Comparison of ENCODE assay signal across 19 cellular contexts in genomic region chr2:103264058-103264457, GRCh38.
A peak's percentile ranks its signal among the peaks of the same experiment; 100 is the strongest.
DNase-seq lines count a peak whose midpoint lies in the region; ATAC-seq and TF ChIP-seq lines count a peak whose summit lies in the region.
"Had no signal": no experiment of that assay in that cellular context is flagged by ENCODE, and none has a peak within 500 bp of the region (broad histone marks: within the 10 kb centered on the region; RNA-seq: fewer than 3 reads in every experiment).

No MANE protein-coding gene starts in this region.

- ATAC-seq in WTC11, result peak; percentile 56; the same call in 1 of the 2 replicates
- no peak for ATAC-seq in omental fat pad (ENCODE audit: low FRiP score)
- no peak for ATAC-seq in gastrocnemius medialis
- ATAC-seq: A549 had no signal

- H3K9me3 ChIP-seq in neural progenitor cell (ENCODE audit: low read depth), result no peaks in the 10 kb centered on the region
- H3K9me3 ChIP-seq in gastrocnemius medialis, result no peaks in the 10 kb centered on the region
- H3K9me3 ChIP-seq: A549; BLaER1 treated with 17β-estradiol and CSF1 and Interleukin-3, amounts not matched to agents 10 nM and 100 nM; Caco-2 had no signal

- H3K27ac ChIP-seq in neural progenitor cell (no peak overlapping the region), gastrocnemius medialis (no peak overlapping the region)
- H3K27ac ChIP-seq: A549; BLaER1 treated with 17β-estradiol and CSF1 and Interleukin-3, amounts not matched to agents 10 nM and 100 nM had no signal

- intact Hi-C loops in gastrocnemius medialis (cut with DNase I; ENCODE audit: low total_unique reads), result no loop called here

- H3K79me2 ChIP-seq in neural progenitor cell (ENCODE audit: low read depth), result no peaks in the 10 kb centered on the region

- no peak for DNase-seq in WTC11 (ENCODE audit: low spot score)
- DNase-seq in neural progenitor cell (ENCODE audit: low spot score), result no peak
- DNase-seq in type B pancreatic cell (ENCODE audit: extremely low spot score, unreplicated experiment), result no peak
- no peak for DNase-seq in C1 segment of cervical spinal cord (lab: John Stamatoyannopoulos, UW)
- DNase-seq in omental fat pad (ENCODE audit: low spot score), result no peak
- no peak for DNase-seq in gastrocnemius medialis
- DNase-seq: 8988T; AML-193; Caco-2; Calu3; CD4-positive, alpha-beta memory T cell; CD4-positive, CD25-positive, alpha-beta regulatory T cell; CD8-positive, alpha-beta memory T cell; DMS79 treated with DMSO at 0.1 percent for 48 hours; GF-D8 had no signal

- in situ Hi-C loops in gastrocnemius medialis (cut with MboI; ENCODE audit: low sequenced_read_pairs in 4 of 4), result no loop called here

- CTCF ChIA-PET in WTC11 (lab: Charles Lee), result no interaction called here

- H3K36me3 ChIP-seq in neural progenitor cell, result no peaks in the 10 kb centered on the region
- no peaks in the 10 kb centered on the region for H3K36me3 ChIP-seq in gastrocnemius medialis
- H3K36me3 ChIP-seq: BLaER1 treated with 17β-estradiol and CSF1 and Interleukin-3, amounts not matched to agents 10 nM and 100 nM had no signal

- no peak overlapping the region for H3K4me3 Mint-ChIP-seq in WTC11
- H3K4me3 Mint-ChIP-seq in neural progenitor cell, result peak overlapping the region; percentile 17
- peak overlapping the region; percentile 21 for H3K4me3 Mint-ChIP-seq in type B pancreatic cell
- H3K4me3 Mint-ChIP-seq: B cell; CD14-positive monocyte; CD4-positive, alpha-beta memory T cell; CD4-positive, CD25-positive, alpha-beta regulatory T cell; CD8-positive, alpha-beta memory T cell had no signal

- H3K9me3 Mint-ChIP-seq in WTC11 (peaks cover 12% of the 10 kb centered on the region), neural progenitor cell (peaks cover 9% of the 10 kb centered on the region), type B pancreatic cell (no peaks in the 10 kb centered on the region)

- no peaks in the 10 kb centered on the region for H3K36me3 Mint-ChIP-seq in WTC11
- H3K36me3 Mint-ChIP-seq in neural progenitor cell, result peaks cover 2% of the 10 kb centered on the region
- H3K36me3 Mint-ChIP-seq in type B pancreatic cell, result no peaks in the 10 kb centered on the region
- H3K36me3 Mint-ChIP-seq: CD14-positive monocyte; CD4-positive, alpha-beta memory T cell; CD4-positive, CD25-positive, alpha-beta regulatory T cell had no signal

- no peak for TF ChIP-seq POLR2A in gastrocnemius medialis (IDR thresholded peaks at IDR 0.05)

- H3K27ac Mint-ChIP-seq in WTC11 (no peak overlapping the region), neural progenitor cell (peak overlapping the region; percentile 77), type B pancreatic cell (no peak overlapping the region)
- H3K27ac Mint-ChIP-seq: B cell; CD14-positive monocyte; CD4-positive, alpha-beta memory T cell; CD4-positive, CD25-positive, alpha-beta regulatory T cell; CD8-positive, alpha-beta memory T cell had no signal

- H3K27me3 ChIP-seq in neural progenitor cell (no peaks in the 10 kb centered on the region), gastrocnemius medialis (no peaks in the 10 kb centered on the region)
- H3K27me3 ChIP-seq: BLaER1 treated with 17β-estradiol and CSF1 and Interleukin-3, amounts not matched to agents 10 nM and 100 nM had no signal

- H2AFZ ChIP-seq in neural progenitor cell (replicated peaks), result peak overlapping the region; percentile 37

- no peak overlapping the region for H3K4me3 ChIP-seq in neural progenitor cell
- no peak overlapping the region for H3K4me3 ChIP-seq in gastrocnemius medialis
- H3K4me3 ChIP-seq: A549; BLaER1 treated with 17β-estradiol and CSF1 and Interleukin-3, amounts not matched to agents 10 nM and 100 nM had no signal

- no peak overlapping the region for H3K9ac ChIP-seq in neural progenitor cell
- H3K9ac ChIP-seq: BLaER1 treated with 17β-estradiol and CSF1 and Interleukin-3, amounts not matched to agents 10 nM and 100 nM had no signal

- H3K4me2 ChIP-seq in neural progenitor cell, result no peak overlapping the region
- H3K4me2 ChIP-seq: A549; BLaER1 treated with 17β-estradiol and CSF1 and Interleukin-3, amounts not matched to agents 10 nM and 100 nM had no signal

- H3F3A ChIP-seq in neural progenitor cell (ENCODE audit: low read depth), result no peaks in the 10 kb centered on the region

- peaks cover 17% of the 10 kb centered on the region for H3K4me1 Mint-ChIP-seq in WTC11
- peaks cover 23% of the 10 kb centered on the region for H3K4me1 Mint-ChIP-seq in neural progenitor cell
- H3K4me1 Mint-ChIP-seq in type B pancreatic cell (ENCODE audit: unreplicated experiment), result peaks cover 4% of the 10 kb centered on the region
- H3K4me1 Mint-ChIP-seq: B cell; CD14-positive monocyte; CD4-positive, alpha-beta memory T cell; CD8-positive, alpha-beta memory T cell had no signal

- no peak for TF ChIP-seq CTCF in WTC11 (IDR thresholded peaks at IDR 0.05)
- TF ChIP-seq CTCF in neural progenitor cell (IDR thresholded peaks at IDR 0.05), result no peak
- TF ChIP-seq CTCF in type B pancreatic cell (conservative IDR thresholded peaks at IDR 0.05), result no peak
- no peak for TF ChIP-seq CTCF in omental fat pad (IDR thresholded peaks at IDR 0.05)
- TF ChIP-seq CTCF in gastrocnemius medialis (IDR thresholded peaks at IDR 0.05 in 4 of 5, conservative IDR thresholded peaks at IDR 0.05 in 1 of 5), result no peak

- H3K4me1 ChIP-seq in neural progenitor cell (no peaks in the 10 kb centered on the region), gastrocnemius medialis (no peaks in the 10 kb centered on the region)
- H3K4me1 ChIP-seq: A549; BLaER1 treated with 17β-estradiol and CSF1 and Interleukin-3, amounts not matched to agents 10 nM and 100 nM; Caco-2 had no signal

- no peaks in the 10 kb centered on the region for H4K20me1 ChIP-seq in neural progenitor cell (ENCODE audit: low read depth)
- H4K20me1 ChIP-seq: BLaER1 treated with 17β-estradiol and CSF1 and Interleukin-3, amounts not matched to agents 10 nM and 100 nM had no signal

- POLR2A ChIA-PET in WTC11 (lab: Charles Lee), result no interaction called here

- H3K27me3 Mint-ChIP-seq in WTC11 (ENCODE audit: low read depth) (no peaks in the 10 kb centered on the region), neural progenitor cell (ENCODE audit: insufficient read depth, low read depth) (peaks cover 3% of the 10 kb centered on the region), type B pancreatic cell (no peaks in the 10 kb centered on the region)
- H3K27me3 Mint-ChIP-seq: B cell; CD4-positive, alpha-beta memory T cell; CD8-positive, alpha-beta memory T cell had no signal

TF ChIP-seq in WTC11, 78 proteins besides CTCF, POLR2A, EP300 and RAD21:
- no peak for TF ChIP-seq RORB (CRISPR knock-in tag; IDR thresholded peaks at IDR 0.05)
TF ChIP-seq in WTC11: peak in this region for 0.
